In genomic region chr11:2951235-2952110, GRCh38 we compare ENCODE assay signal across 1 cellular context.
TF ChIP-seq lines count a peak whose summit lies in the region.

No MANE protein-coding gene starts in this region.

TF ChIP-seq in GM23338, 12 proteins besides CTCF, POLR2A, EP300 and RAD21 (continued from another document):
- TF ChIP-seq, protein P1, sequence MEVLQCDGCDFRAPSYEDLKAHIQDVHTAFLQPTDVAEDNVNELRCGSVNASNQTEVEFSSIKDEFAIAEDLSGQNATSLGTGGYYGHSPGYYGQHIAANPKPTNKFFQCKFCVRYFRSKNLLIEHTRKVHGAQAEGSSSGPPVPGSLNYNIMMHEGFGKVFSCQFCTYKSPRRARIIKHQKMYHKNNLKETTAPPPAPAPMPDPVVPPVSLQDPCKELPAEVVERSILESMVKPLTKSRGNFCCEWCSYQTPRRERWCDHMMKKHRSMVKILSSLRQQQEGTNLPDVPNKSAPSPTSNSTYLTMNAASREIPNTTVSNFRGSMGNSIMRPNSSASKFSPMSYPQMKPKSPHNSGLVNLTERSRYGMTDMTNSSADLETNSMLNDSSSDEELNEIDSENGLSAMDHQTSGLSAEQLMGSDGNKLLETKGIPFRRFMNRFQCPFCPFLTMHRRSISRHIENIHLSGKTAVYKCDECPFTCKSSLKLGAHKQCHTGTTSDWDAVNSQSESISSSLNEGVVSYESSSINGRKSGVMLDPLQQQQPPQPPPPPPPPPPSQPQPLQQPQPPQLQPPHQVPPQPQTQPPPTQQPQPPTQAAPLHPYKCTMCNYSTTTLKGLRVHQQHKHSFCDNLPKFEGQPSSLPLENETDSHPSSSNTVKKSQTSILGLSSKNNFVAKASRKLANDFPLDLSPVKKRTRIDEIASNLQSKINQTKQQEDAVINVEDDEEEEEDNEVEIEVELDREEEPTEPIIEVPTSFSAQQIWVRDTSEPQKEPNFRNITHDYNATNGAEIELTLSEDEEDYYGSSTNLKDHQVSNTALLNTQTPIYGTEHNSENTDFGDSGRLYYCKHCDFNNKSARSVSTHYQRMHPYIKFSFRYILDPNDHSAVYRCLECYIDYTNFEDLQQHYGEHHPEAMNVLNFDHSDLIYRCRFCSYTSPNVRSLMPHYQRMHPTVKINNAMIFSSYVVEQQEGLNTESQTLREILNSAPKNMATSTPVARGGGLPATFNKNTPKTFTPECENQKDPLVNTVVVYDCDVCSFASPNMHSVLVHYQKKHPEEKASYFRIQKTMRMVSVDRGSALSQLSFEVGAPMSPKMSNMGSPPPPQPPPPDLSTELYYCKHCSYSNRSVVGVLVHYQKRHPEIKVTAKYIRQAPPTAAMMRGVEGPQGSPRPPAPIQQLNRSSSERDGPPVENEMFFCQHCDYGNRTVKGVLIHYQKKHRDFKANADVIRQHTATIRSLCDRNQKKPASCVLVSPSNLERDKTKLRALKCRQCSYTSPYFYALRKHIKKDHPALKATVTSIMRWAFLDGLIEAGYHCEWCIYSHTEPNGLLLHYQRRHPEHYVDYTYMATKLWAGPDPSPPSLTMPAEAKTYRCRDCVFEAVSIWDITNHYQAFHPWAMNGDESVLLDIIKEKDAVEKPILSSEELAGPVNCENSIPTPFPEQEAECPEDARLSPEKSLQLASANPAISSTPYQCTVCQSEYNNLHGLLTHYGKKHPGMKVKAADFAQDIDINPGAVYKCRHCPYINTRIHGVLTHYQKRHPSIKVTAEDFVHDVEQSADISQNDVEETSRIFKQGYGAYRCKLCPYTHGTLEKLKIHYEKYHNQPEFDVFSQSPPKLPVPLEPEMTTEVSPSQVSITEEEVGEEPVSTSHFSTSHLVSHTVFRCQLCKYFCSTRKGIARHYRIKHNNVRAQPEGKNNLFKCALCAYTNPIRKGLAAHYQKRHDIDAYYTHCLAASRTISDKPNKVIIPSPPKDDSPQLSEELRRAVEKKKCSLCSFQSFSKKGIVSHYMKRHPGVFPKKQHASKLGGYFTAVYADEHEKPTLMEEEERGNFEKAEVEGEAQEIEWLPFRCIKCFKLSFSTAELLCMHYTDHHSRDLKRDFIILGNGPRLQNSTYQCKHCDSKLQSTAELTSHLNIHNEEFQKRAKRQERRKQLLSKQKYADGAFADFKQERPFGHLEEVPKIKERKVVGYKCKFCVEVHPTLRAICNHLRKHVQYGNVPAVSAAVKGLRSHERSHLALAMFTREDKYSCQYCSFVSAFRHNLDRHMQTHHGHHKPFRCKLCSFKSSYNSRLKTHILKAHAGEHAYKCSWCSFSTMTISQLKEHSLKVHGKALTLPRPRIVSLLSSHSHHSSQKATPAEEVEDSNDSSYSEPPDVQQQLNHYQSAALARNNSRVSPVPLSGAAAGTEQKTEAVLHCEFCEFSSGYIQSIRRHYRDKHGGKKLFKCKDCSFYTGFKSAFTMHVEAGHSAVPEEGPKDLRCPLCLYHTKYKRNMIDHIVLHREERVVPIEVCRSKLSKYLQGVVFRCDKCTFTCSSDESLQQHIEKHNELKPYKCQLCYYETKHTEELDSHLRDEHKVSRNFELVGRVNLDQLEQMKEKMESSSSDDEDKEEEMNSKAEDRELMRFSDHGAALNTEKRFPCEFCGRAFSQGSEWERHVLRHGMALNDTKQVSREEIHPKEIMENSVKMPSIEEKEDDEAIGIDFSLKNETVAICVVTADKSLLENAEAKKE (CRISPR knock-in tag; IDR thresholded peaks at IDR 0.05): no peak
- TF ChIP-seq ETS1 (IDR thresholded peaks at IDR 0.05): no peak
- TF ChIP-seq STAT1 (IDR thresholded peaks at IDR 0.05; ENCODE audit: unreplicated experiment): no peak
